29 cellular contexts compared by ENCODE assay signal in genomic region chr2:12399244-12399643, GRCh38.
DNase-seq lines count a peak whose midpoint lies in the region; ATAC-seq and TF ChIP-seq lines count a peak whose summit lies in the region.
"Had no signal": no experiment of that assay in that cellular context is flagged by ENCODE, and none has a peak within 500 bp of the region (broad histone marks: within the 10 kb centered on the region; RNA-seq: fewer than 3 reads in every experiment).

No MANE protein-coding gene starts in this region.

- H3K4me2 ChIP-seq in Karpas-422 (ENCODE audit: low read depth, low read length, poor library complexity, severe bottlenecking), result peak overlapping the region; percentile 2
- H3K4me2 ChIP-seq: smooth muscle cell had no signal

- no peaks in the 10 kb centered on the region for H3K27me3 ChIP-seq in Karpas-422 (ENCODE audit: low read length)
- H3K27me3 ChIP-seq in left lung, result no peaks in the 10 kb centered on the region
- H3K27me3 ChIP-seq: esophagus muscularis mucosa, foreskin keratinocyte, heart right ventricle, right atrium auricular region, tibial artery had no signal

- no peak overlapping the region for H3K4me3 ChIP-seq in Karpas-422 (ENCODE audit: low read length)
- H3K4me3 ChIP-seq in left lung, result no peak overlapping the region
- H3K4me3 ChIP-seq: esophagus muscularis mucosa, GM12878, heart right ventricle, right atrium auricular region, SK-N-MC, smooth muscle cell, tibial artery had no signal

- no peaks in the 10 kb centered on the region for H4K20me1 ChIP-seq in Karpas-422 (ENCODE audit: insufficient read depth, low read depth, low read length)

- H3K4me1 ChIP-seq in Karpas-422 (ENCODE audit: low read length) (peaks cover 10% of the 10 kb centered on the region), left lung (no peaks in the 10 kb centered on the region)
- H3K4me1 ChIP-seq: esophagus muscularis mucosa, right atrium auricular region had no signal

- TF ChIP-seq CTCF in left lung (IDR thresholded peaks at IDR 0.05), result no peak

- no peaks in the 10 kb centered on the region; the same call in 1 of the 2 replicates for H3K9me2 ChIP-seq in Karpas-422 (replicated peaks; ENCODE audit: insufficient read depth, low read length)

- H3K9ac ChIP-seq in Karpas-422 (ENCODE audit: low read length), result no peak overlapping the region

- DNase-seq in DMS153 (lab: John Stamatoyannopoulos, UW) (peak; percentile 71), Karpas-422 (peak; percentile 44), NCI-H510A treated with DMSO at 0.1 percent for 48 hours (lab: John Stamatoyannopoulos, UW) (peak; percentile 82), left lung (no peak), ecto neural progenitor cell (ENCODE audit: low spot score) (no peak), NOMO-1 (lab: John Stamatoyannopoulos, UW; ENCODE audit: unreplicated experiment in 2 of 2) (no peak)
- DNase-seq in stimulated activated CD4-positive, alpha-beta T cell treated with anti-CD3 and anti-CD28 coated beads, Interleukin-12 subunit alpha, Interleukin-12 subunit beta, amount 100 ng/mL, for 4 hours, result no peak
- DNase-seq: activated CD8-positive, alpha-beta T cell treated with anti-CD3 and anti-CD28 coated beads for 36 hours; activated effector memory CD4-positive, alpha-beta T cell treated with anti-CD3 and anti-CD28 coated beads, Interleukin-2, amount 50 U/mL, for 16 hours; activated naive CD8-positive, alpha-beta T cell treated with anti-CD3 and anti-CD28 coated beads, Interleukin-2, amount 10 ng/mL, durations not matched to agents 7 days and 5 days; activated T-cell treated with anti-CD3 and anti-CD28 coated beads for 4 hours; caudate nucleus; EL; endodermal cell; foreskin keratinocyte; heart right ventricle; mammary epithelial cell; NCI-H524; nephron progenitor cell; stimulated activated CD4-positive, alpha-beta T cell treated with anti-CD3 and anti-CD28 coated beads, Interleukin-2, amount 100 ng/mL, for 24 hours; tibial artery had no signal

- H3K9me3 ChIP-seq in Karpas-422 (ENCODE audit: low read length) (no peaks in the 10 kb centered on the region), left lung (no peaks in the 10 kb centered on the region)
- H3K9me3 ChIP-seq: esophagus muscularis mucosa, heart right ventricle, right atrium auricular region, tibial artery had no signal

- H2AFZ ChIP-seq in Karpas-422 (ENCODE audit: low read length), result no peak overlapping the region

- H3K27ac ChIP-seq in Karpas-422 (ENCODE audit: low read length) (no peak overlapping the region), left lung (no peak overlapping the region)
- H3K27ac ChIP-seq: esophagus muscularis mucosa, foreskin keratinocyte, heart right ventricle, HL-60, right atrium auricular region, RWPE1, SK-N-MC, tibial artery had no signal

- H3K36me3 ChIP-seq in Karpas-422 (ENCODE audit: insufficient read depth, low read length), result no peaks in the 10 kb centered on the region
- H3K36me3 ChIP-seq in left lung, result no peaks in the 10 kb centered on the region
- H3K36me3 ChIP-seq: esophagus muscularis mucosa, heart right ventricle, right atrium auricular region, tibial artery had no signal

- intact Hi-C loops in left lung (cut with DNase I), result no loop called here

- ATAC-seq in left lung, result peak; percentile 48
- ATAC-seq: activated CD8-positive, alpha-beta T cell treated with anti-CD3 and anti-CD28 coated beads for 36 hours; foreskin keratinocyte; GM12878; HCT116; heart right ventricle had no signal

- H3K79me2 ChIP-seq in Karpas-422 (ENCODE audit: low read length), result no peaks in the 10 kb centered on the region

Comparison
In these comparisons a context has a peak if more than half of its experiments do, and no peak if none do; other contexts are left out.
1. DNase-seq: peak in DMS153 (single experiment), Karpas-422 (single experiment) and NCI-H510A treated with DMSO at 0.1 percent for 48 hours (single experiment); none in left lung (0 of 2), stimulated activated CD4-positive, alpha-beta T cell treated with anti-CD3 and anti-CD28 coated beads, Interleukin-12 subunit alpha, Interleukin-12 subunit beta, amount 100 ng/mL, for 4 hours (single experiment), ecto neural progenitor cell (single experiment) and NOMO-1 (0 of 2).